12 cellular contexts compared by ENCODE assay signal in the genomic region with DNA sequence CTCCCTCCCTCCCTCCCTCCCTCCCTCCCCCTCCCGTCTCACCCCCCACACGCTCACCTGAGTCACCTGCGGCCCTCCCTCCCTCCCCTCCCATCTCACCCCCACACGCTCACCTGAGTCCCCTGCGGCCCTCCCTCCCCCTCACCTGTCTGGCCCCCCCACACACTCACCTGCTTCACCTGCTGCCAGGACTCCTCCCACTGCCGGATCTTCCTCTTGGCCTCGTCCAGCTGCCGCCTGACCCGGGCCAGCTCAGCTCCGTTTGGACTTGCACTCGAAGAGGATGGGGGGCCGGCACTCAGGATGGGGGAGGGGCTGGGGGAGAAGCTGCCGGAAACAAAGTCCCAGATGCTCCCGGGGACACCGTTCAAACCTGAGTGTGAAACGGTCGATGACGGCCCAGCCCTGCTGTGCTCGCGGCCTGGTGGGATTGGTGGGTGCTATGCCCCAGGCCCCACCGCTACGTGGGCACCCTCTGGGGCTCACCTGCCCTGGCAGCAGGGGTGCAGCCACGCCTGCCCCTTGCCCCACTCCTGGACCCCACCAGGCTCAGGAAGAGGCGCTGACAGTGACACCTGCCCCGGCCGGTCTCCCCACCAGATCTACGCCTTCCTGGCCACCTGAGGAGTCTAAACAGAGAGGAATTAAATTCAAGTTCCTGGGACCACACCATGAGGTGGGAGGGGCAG.
"Had no signal": no experiment of that assay in that cellular context is flagged by ENCODE, and none has a peak within 500 bp of the region (broad histone marks: within the 10 kb centered on the region; RNA-seq: fewer than 3 reads in every experiment).

No MANE protein-coding gene starts in this region.

- H3K27ac Mint-ChIP-seq: activated CD8-positive, alpha-beta T cell treated with anti-CD3 and anti-CD28 coated beads for 36 hours; activated naive CD4-positive, alpha-beta T cell treated with anti-CD3 and anti-CD28 coated beads, Interleukin-2, amount 50 U/mL, for 72 hours had no signal

- H3K9me3 ChIP-seq: mucosa of descending colon, tibial artery, uterus had no signal

- ATAC-seq: activated CD8-positive, alpha-beta T cell treated with anti-CD3 and anti-CD28 coated beads for 36 hours; activated naive CD4-positive, alpha-beta T cell treated with anti-CD3 and anti-CD28 coated beads, Interleukin-2, amount 50 U/mL, for 72 hours; left lobe of liver; mucosa of descending colon; naive thymus-derived CD8-positive, alpha-beta T cell; stimulated activated effector memory CD8-positive, alpha-beta T cell treated with anti-CD3 and anti-CD28 coated beads, Interleukin-12 subunit alpha, Interleukin-12 subunit beta, amount 100 ng/mL, for 72 hours had no signal

- H3K4me3 Mint-ChIP-seq: activated CD8-positive, alpha-beta T cell treated with anti-CD3 and anti-CD28 coated beads for 36 hours; naive thymus-derived CD8-positive, alpha-beta T cell; stimulated activated effector memory CD8-positive, alpha-beta T cell treated with anti-CD3 and anti-CD28 coated beads, Interleukin-12 subunit alpha, Interleukin-12 subunit beta, amount 100 ng/mL, for 72 hours had no signal

- H3K27ac ChIP-seq: tibial artery, uterus had no signal

- DNase-seq: activated CD4-positive, alpha-beta T cell treated with anti-CD3 and anti-CD28 coated beads for 48 hours; activated CD8-positive, alpha-beta T cell treated with anti-CD3 and anti-CD28 coated beads for 36 hours; activated gamma-delta T cell; activated T-cell treated with anti-CD3 and anti-CD28 coated beads, Interleukin-2, amount 50 U/mL, for 48 hours; islet precursor cell; mucosa of descending colon; naive thymus-derived CD8-positive, alpha-beta T cell; tibial artery; uterus had no signal

- H3K27me3 Mint-ChIP-seq: activated CD8-positive, alpha-beta T cell treated with anti-CD3 and anti-CD28 coated beads for 36 hours; naive thymus-derived CD8-positive, alpha-beta T cell had no signal

- H3K4me1 ChIP-seq: tibial artery, uterus had no signal

- H3K9me3 Mint-ChIP-seq: activated CD8-positive, alpha-beta T cell treated with anti-CD3 and anti-CD28 coated beads for 36 hours; activated naive CD4-positive, alpha-beta T cell treated with anti-CD3 and anti-CD28 coated beads, Interleukin-2, amount 50 U/mL, for 72 hours; naive thymus-derived CD8-positive, alpha-beta T cell; stimulated activated effector memory CD8-positive, alpha-beta T cell treated with anti-CD3 and anti-CD28 coated beads, Interleukin-12 subunit alpha, Interleukin-12 subunit beta, amount 100 ng/mL, for 72 hours had no signal

- H3K36me3 ChIP-seq: uterus had no signal

- H3K4me1 Mint-ChIP-seq: stimulated activated effector memory CD8-positive, alpha-beta T cell treated with anti-CD3 and anti-CD28 coated beads, Interleukin-12 subunit alpha, Interleukin-12 subunit beta, amount 100 ng/mL, for 72 hours had no signal

- H3K27me3 ChIP-seq: tibial artery, uterus had no signal

- H3K4me3 ChIP-seq: mucosa of descending colon, tibial artery, uterus had no signal
